24 cellular contexts compared by ENCODE assay signal in genomic region chr5:89028579-89029272, GRCh38.
DNase-seq lines count a peak whose midpoint lies in the region; ATAC-seq, FAIRE-seq and TF ChIP-seq lines count a peak whose summit lies in the region.
"Had no signal": no experiment of that assay in that cellular context is flagged by ENCODE, and none has a peak within 500 bp of the region (broad histone marks: within the 10 kb centered on the region; RNA-seq: fewer than 3 reads in every experiment).

No MANE protein-coding gene starts in this region.

- in situ Hi-C loops in K562 (cut with MboI), result no loop called here

- no peaks in the 10 kb centered on the region for H3K9me1 ChIP-seq in K562 (ENCODE audit: control insufficient read depth, insufficient read depth, low read length)

- TF ChIP-seq EP300 in K562 (IDR thresholded peaks at IDR 0.05; ENCODE audit: low read length), result no peak

- H3K4me1 Mint-ChIP-seq in nephron progenitor cell, result no peaks in the 10 kb centered on the region
- H3K4me1 Mint-ChIP-seq: central memory CD8-positive, alpha-beta T cell had no signal

- peak overlapping the region; percentile 32 for H3K27ac Mint-ChIP-seq in nephron progenitor cell
- H3K27ac Mint-ChIP-seq: activated T-helper 2 cell treated with anti-CD3 and anti-CD28 coated beads, Interferon-gamma antibody, Interleukin-2, Interleukin-4, amounts not matched to agents 10 μg/mL and 5 μg/mL and 100 μg/mL, durations not matched to agents 14 hours and 24 hours and 36 hours; natural killer cell treated with Interleukin-12 subunit alpha and Interleukin-12 subunit beta and Interleukin-15 and Interleukin-18, amount 100 ng/mL, for 72 hours had no signal

- no peaks in the 10 kb centered on the region; the same call in 2 of the 3 replicates for H3K36me3 ChIP-seq in K562 (ENCODE audit: control insufficient read depth, insufficient read depth, low read length)
- H3K36me3 ChIP-seq: spleen had no signal

- H3K27me3 ChIP-seq in K562 (ENCODE audit: control insufficient read depth in 2 of 2, insufficient read depth in 2 of 2, low read length in 2 of 2), result no peaks in the 10 kb centered on the region
- H3K27me3 ChIP-seq: spleen had no signal

- H3K36me3 Mint-ChIP-seq in nephron progenitor cell (ENCODE audit: low read depth), result peaks cover 12% of the 10 kb centered on the region
- H3K36me3 Mint-ChIP-seq: natural killer cell treated with Interleukin-12 subunit alpha and Interleukin-12 subunit beta and Interleukin-15 and Interleukin-18, amount 100 ng/mL, for 72 hours had no signal

- no TSS peak for BruUV-seq in K562 (replicated peaks; lab: Mats Ljungman, UMichigan)

- H2AFZ ChIP-seq in K562 (ENCODE audit: low read depth, low read length), result 0 out of 2 replicates have a peak overlapping the region, but pooled peaks have one; percentile 6

- no peaks in the 10 kb centered on the region for H4K20me1 ChIP-seq in K562 (replicated peaks; ENCODE audit: control insufficient read depth, insufficient read depth, low read length)

- TF ChIP-seq RAD21 in K562 (CRISPR knock-in tag; conservative IDR thresholded peaks at IDR 0.05 in 1 of 2, IDR thresholded peaks at IDR 0.05 in 1 of 2), result no peak

- H3K9me3 Mint-ChIP-seq in nephron progenitor cell, result peaks cover 22% of the 10 kb centered on the region

- H3K27ac ChIP-seq in K562 (ENCODE audit: extremely low read depth, low read depth, low read length), result no peak overlapping the region
- H3K27ac ChIP-seq: spleen had no signal

- TF ChIP-seq POLR2A in K562 (conservative IDR thresholded peaks at IDR 0.05), result no peak

- 16% methylated on average over 2 of the region's 2 CpGs for WGBS in K562 (ENCODE audit: insufficient coverage, low coverage, missing lambda C conversion rate)

- peaks cover 6% of the 10 kb centered on the region for H3K27me3 Mint-ChIP-seq in nephron progenitor cell (ENCODE audit: low read depth, poor library complexity)
- H3K27me3 Mint-ChIP-seq: central memory CD8-positive, alpha-beta T cell; natural killer cell treated with Interleukin-12 subunit alpha and Interleukin-12 subunit beta and Interleukin-15 and Interleukin-18, amount 100 ng/mL, for 72 hours had no signal

- no peak overlapping the region for H3K4me3 ChIP-seq in K562
- H3K4me3 ChIP-seq: spleen had no signal

- intact Hi-C loops in K562 (cut with micrococcal nuclease), result no loop called here

- no peak for FAIRE-seq in K562 (lab: Jason Lieb, UNC)
- FAIRE-seq: GM18507 had no signal

- TF ChIP-seq CTCF in K562 (IDR thresholded peaks at IDR 0.05 in 2 of 3, conservative IDR thresholded peaks at IDR 0.05 in 1 of 3; ENCODE audit: insufficient read depth in 2 of 3, low read depth in 1 of 3, low read length in 3 of 3), result no peak
- TF ChIP-seq CTCF in nephron progenitor cell (IDR thresholded peaks at IDR 0.05), result no peak

- no peak for ATAC-seq in K562
- ATAC-seq: natural killer cell treated with Interleukin-12 subunit alpha and Interleukin-12 subunit beta and Interleukin-15 and Interleukin-18, amount 100 ng/mL, for 72 hours had no signal

- H3K4me3 Mint-ChIP-seq in nephron progenitor cell, result no peak overlapping the region
- H3K4me3 Mint-ChIP-seq: central memory CD8-positive, alpha-beta T cell; natural killer cell treated with Interleukin-12 subunit alpha and Interleukin-12 subunit beta and Interleukin-15 and Interleukin-18, amount 100 ng/mL, for 72 hours had no signal

- CTCF ChIA-PET in K562 (lab: Yijun Ruan, JAX; ENCODE audit: low intra/inter-chr PET ratio), result no interaction called here

- no peak overlapping the region for H3K4me2 ChIP-seq in K562 (ENCODE audit: insufficient read depth, low read length)

- POLR2A ChIA-PET in K562 (lab: Yijun Ruan, JAX), result no interaction called here

- H3K4me1 ChIP-seq in K562 (replicated peaks in 1 of 2; ENCODE audit: control insufficient read depth in 2 of 2, insufficient read depth in 2 of 2, low read length in 2 of 2), result no peaks in the 10 kb centered on the region
- H3K4me1 ChIP-seq: spleen had no signal

- H3K9ac ChIP-seq in K562 (ENCODE audit: insufficient read depth in 1 of 2, low read depth in 2 of 2, low read length in 2 of 2), result no peak overlapping the region

- H3K79me2 ChIP-seq in K562 (ENCODE audit: control insufficient read depth, insufficient read depth, low read length), result no peaks in the 10 kb centered on the region

- no peaks in the 10 kb centered on the region for H3K9me3 ChIP-seq in K562 (replicated peaks; ENCODE audit: control insufficient read depth, insufficient read depth, low read depth, low read length)

- DNase-seq in GM04504 (ENCODE audit: low read depth) (peak; percentile 6), M059J (ENCODE audit: low read depth) (peak; percentile 73), K562 (ENCODE audit: extremely low read depth in 1 of 4, low spot score in 3 of 4) (no peak), nephron progenitor cell (no peak), amniotic stem cell (lab: John Stamatoyannopoulos, UW) (no peak), HuH-7.5 (ENCODE audit: low spot score) (no peak), NCI-H2029 treated with DMSO at 0.1 percent for 48 hours (lab: John Stamatoyannopoulos, UW) (no peak)
- DNase-seq: activated CD4-positive, alpha-beta T cell treated with anti-CD3 and anti-CD28 coated beads for 1 hour; C1 segment of cervical spinal cord; DMS153; effector CD8-positive, alpha-beta T cell; GOT3; islet precursor cell; mesendoderm; NCI-H187; NCI-H446; posterior cingulate gyrus; SHP77 treated with DMSO at 0.1 percent for 48 hours; spleen; stimulated activated CD8-positive, alpha-beta memory T cell treated with anti-CD3 and anti-CD28 coated beads, Interleukin-4, amount 100 ng/mL, for 48 hours had no signal

TF ChIP-seq in K562, 482 proteins besides CTCF, POLR2A, EP300 and RAD21 (continues in another document):
- TF ChIP-seq NFIC (IDR thresholded peaks at IDR 0.05), result no peak
- no peak for TF ChIP-seq ZBTB34 (CRISPR knock-in tag; IDR thresholded peaks at IDR 0.05)
- TF ChIP-seq PKNOX1 (IDR thresholded peaks at IDR 0.05), result no peak
- TF ChIP-seq RBFOX2 (IDR thresholded peaks at IDR 0.05; ENCODE audit: low read depth, low read length), result no peak
- no peak for TF ChIP-seq ZNF609 (CRISPR knock-in tag; IDR thresholded peaks at IDR 0.05; ENCODE audit: borderline replicate concordance)

Comparison
In these comparisons a context has a peak if more than half of its experiments do, and no peak if none do; other contexts are left out.
1. DNase-seq: peak in GM04504 (single experiment) and M059J (single experiment); none in K562 (0 of 4), nephron progenitor cell (single experiment), amniotic stem cell (single experiment), HuH-7.5 (single experiment) and NCI-H2029 treated with DMSO at 0.1 percent for 48 hours (single experiment).